ENCODE assay signal across 8 cellular contexts in the genomic region with DNA sequence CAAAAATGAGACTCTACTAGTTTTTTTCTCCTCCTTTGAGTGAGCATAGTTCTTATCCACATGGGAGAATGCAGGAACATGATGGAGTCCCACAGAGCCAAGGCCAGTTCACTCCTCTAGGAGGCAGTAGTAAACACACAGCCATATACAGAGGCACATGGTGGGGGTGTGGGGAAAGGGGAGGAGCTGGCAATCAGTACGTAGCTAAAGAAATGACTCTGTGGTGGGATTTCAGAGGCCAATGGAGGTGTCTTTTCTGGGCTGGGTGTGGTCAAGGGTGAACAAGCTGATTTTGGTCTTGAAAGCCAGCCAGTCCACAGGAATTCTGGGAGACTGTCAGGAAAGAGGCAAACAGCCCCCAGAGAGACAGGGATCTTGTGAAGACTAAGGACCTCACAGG.
DNase-seq lines count a peak whose midpoint lies in the region; ATAC-seq and TF ChIP-seq lines count a peak whose summit lies in the region.

No MANE protein-coding gene starts in this region.

- no peak overlapping the region for H3K4me3 ChIP-seq in GM12864 (ENCODE audit: low read depth, low read length)

- CTCF ChIA-PET in RWPE1 (lab: Yijun Ruan, JAX): no interaction called here

- TF ChIP-seq CTCF in GM12864 (IDR thresholded peaks at IDR 0.05; ENCODE audit: low read depth, low read length, missing control alignments) (peak; percentile 68), RWPE1 (conservative IDR thresholded peaks at IDR 0.05; ENCODE audit: low read depth) (no peak)

- POLR2A ChIA-PET in RWPE1 (lab: Yijun Ruan, JAX; ENCODE audit: low non-redundant PET): no interaction called here

- DNase-seq in GM12864 (ENCODE audit: low read depth): peak; percentile 74
- peak; percentile 83 for DNase-seq in SIG-M5 treated with dmso at 0.1 percent for 504 hours (lab: John Stamatoyannopoulos, UW; ENCODE audit: unreplicated experiment)
- DNase-seq in activated gamma-delta T cell treated with anti-CD3 and anti-CD28 coated beads, Interleukin-2, amount 50 U/mL, for 16 hours (ENCODE audit: low read depth): peak; percentile 32
- DNase-seq in iPS-NIHi11 (ENCODE audit: low spot score): peak; percentile 77
- DNase-seq in stimulated activated CD8-positive, alpha-beta memory T cell treated with anti-CD3 and anti-CD28 coated beads, Interleukin-15, amount 100 ng/mL, for 48 hours (ENCODE audit: low read depth in 2 of 2): peak; percentile 61 to 65
- no peak for DNase-seq in RWPE1 (ENCODE audit: low spot score)
- DNase-seq in NCI-H2107 treated with DMSO at 0.1 percent for 48 hours (lab: John Stamatoyannopoulos, UW; ENCODE audit: unreplicated experiment): no peak

- ATAC-seq in HG03520 (IDR thresholded peaks at IDR 0.05; ENCODE audit: unreplicated experiment): peak; percentile 48

- H3K27ac ChIP-seq in RWPE1: no peak overlapping the region

Comparison
In these comparisons a context has a peak if more than half of its experiments do, and no peak if none do; other contexts are left out.
1. DNase-seq: peak in GM12864 (single experiment), SIG-M5 treated with dmso at 0.1 percent for 504 hours (single experiment), activated gamma-delta T cell treated with anti-CD3 and anti-CD28 coated beads, Interleukin-2, amount 50 U/mL, for 16 hours (single experiment), iPS-NIHi11 (single experiment) and stimulated activated CD8-positive, alpha-beta memory T cell treated with anti-CD3 and anti-CD28 coated beads, Interleukin-15, amount 100 ng/mL, for 48 hours (2 of 2); none in RWPE1 (single experiment) and NCI-H2107 treated with DMSO at 0.1 percent for 48 hours (single experiment).